ENCODE assay signal across 21 cellular contexts in genomic region chr17:14925498-14925897, GRCh38.
"Had no signal": no experiment of that assay in that cellular context is flagged by ENCODE, and none has a peak within 500 bp of the region (broad histone marks: within the 10 kb centered on the region; RNA-seq: fewer than 3 reads in every experiment).

No MANE protein-coding gene starts in this region.

- H3K27ac Mint-ChIP-seq: IgD-negative memory B cell had no signal

- ATAC-seq: K562, Panc1, PC-3, Right ventricle myocardium inferior, SK-N-SH treated with all-trans-retinoic acid at 6 μM for 48 hours had no signal

- DNase-seq: Kasumi-1, MM.1S, NCI-H1092 treated with DMSO at 0.1 percent for 48 hours, NCI-H1436, NCI-H1694, NCI-H187 treated with DMSO at 0.1 percent for 48 hours, NCI-H2029 treated with DMSO at 0.1 percent for 48 hours, NCI-H2227 treated with DMSO at 0.1 percent for 48 hours, NCI-H524, NCI-H526 treated with DMSO at 0.1 percent for 48 hours, NCI-H774, PC-3, SHP77 treated with DMSO at 0.1 percent for 48 hours, SJCRH30 had no signal

- H3K27me3 ChIP-seq: SJCRH30 had no signal

- H3K4me2 ChIP-seq: KMS-11 had no signal

- H3K36me3 ChIP-seq: SJCRH30 had no signal

- H3K4me1 ChIP-seq: SJCRH30 had no signal

- H3K4me1 Mint-ChIP-seq: IgD-negative memory B cell had no signal

- H3K9ac ChIP-seq: KMS-11 had no signal

- H3K4me3 Mint-ChIP-seq: IgD-negative memory B cell had no signal

- H3K27me3 Mint-ChIP-seq: IgD-negative memory B cell had no signal

- H3K9me3 ChIP-seq: SJCRH30 had no signal

- H3K27ac ChIP-seq: HL-60, KMS-11, SJCRH30 had no signal

- H3K4me3 ChIP-seq: K562, SJCRH30 had no signal
